1 cellular context compared by ENCODE assay signal in the genomic region with DNA sequence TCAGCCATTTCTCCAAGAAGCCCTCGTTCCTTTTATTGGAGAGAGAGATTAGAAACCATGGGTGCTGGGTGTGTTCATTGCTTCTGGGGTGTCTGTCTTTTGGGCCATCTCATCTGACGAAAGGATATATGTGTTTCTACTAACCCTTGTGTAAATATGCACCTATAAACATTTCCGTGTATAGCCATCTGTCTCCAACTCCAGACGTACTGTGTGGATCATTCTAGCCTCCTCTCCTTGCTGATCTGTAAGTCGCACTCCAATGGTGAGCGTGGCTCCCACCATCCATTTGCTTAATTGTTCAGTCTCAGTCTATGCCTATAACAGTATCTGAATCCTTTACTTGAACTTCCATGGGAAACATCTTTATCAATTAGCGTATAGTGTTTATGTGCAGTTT.
TF ChIP-seq lines count a peak whose summit lies in the region.

No MANE protein-coding gene starts in this region.

TF ChIP-seq in HCT116, 20 proteins besides CTCF, POLR2A, EP300 and RAD21:
- TF ChIP-seq, protein P1, sequence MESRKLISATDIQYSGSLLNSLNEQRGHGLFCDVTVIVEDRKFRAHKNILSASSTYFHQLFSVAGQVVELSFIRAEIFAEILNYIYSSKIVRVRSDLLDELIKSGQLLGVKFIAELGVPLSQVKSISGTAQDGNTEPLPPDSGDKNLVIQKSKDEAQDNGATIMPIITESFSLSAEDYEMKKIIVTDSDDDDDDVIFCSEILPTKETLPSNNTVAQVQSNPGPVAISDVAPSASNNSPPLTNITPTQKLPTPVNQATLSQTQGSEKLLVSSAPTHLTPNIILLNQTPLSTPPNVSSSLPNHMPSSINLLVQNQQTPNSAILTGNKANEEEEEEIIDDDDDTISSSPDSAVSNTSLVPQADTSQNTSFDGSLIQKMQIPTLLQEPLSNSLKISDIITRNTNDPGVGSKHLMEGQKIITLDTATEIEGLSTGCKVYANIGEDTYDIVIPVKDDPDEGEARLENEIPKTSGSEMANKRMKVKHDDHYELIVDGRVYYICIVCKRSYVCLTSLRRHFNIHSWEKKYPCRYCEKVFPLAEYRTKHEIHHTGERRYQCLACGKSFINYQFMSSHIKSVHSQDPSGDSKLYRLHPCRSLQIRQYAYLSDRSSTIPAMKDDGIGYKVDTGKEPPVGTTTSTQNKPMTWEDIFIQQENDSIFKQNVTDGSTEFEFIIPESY (IDR thresholded peaks at IDR 0.05; ENCODE audit: extremely low read depth, insufficient replicate concordance, low read length): no peak
- no peak for TF ChIP-seq TCF7L2 (IDR thresholded peaks at IDR 0.05; ENCODE audit: borderline replicate concordance, extremely low read depth, insufficient read depth, insufficient read length)
- TF ChIP-seq ELF1 (IDR thresholded peaks at IDR 0.05; ENCODE audit: borderline replicate concordance, low read depth): no peak
- no peak for TF ChIP-seq ZNF274 (IDR thresholded peaks at IDR 0.05; ENCODE audit: low read depth, low read length)
- TF ChIP-seq CEBPB (IDR thresholded peaks at IDR 0.05; ENCODE audit: low read depth): no peak
